In genomic region chr10:77842652-77843212, GRCh38 we compare ENCODE assay signal across 21 cellular contexts.
DNase-seq lines count a peak whose midpoint lies in the region; ATAC-seq, FAIRE-seq and TF ChIP-seq lines count a peak whose summit lies in the region.
"Had no signal": no experiment of that assay in that cellular context is flagged by ENCODE, and none has a peak within 500 bp of the region (broad histone marks: within the 10 kb centered on the region; RNA-seq: fewer than 3 reads in every experiment).

No MANE protein-coding gene starts in this region.

- H3K27me3 ChIP-seq in H1 (replicated peaks in 1 of 4; ENCODE audit: control insufficient read depth in 3 of 4, extremely low read depth in 1 of 4, insufficient read depth in 3 of 4, low read length in 3 of 4) = no peaks in the 10 kb centered on the region
- no peaks in the 10 kb centered on the region for H3K27me3 ChIP-seq in transverse colon
- no peaks in the 10 kb centered on the region for H3K27me3 ChIP-seq in tibial artery
- H3K27me3 ChIP-seq: SJSA1 had no signal

- H3K36me3 Mint-ChIP-seq in nephron progenitor cell (ENCODE audit: low read depth) = peaks cover 44% of the 10 kb centered on the region

- intact Hi-C loops in transverse colon (cut with DNase I; ENCODE audit: low total_unique reads) (no loop called here), tibial artery (cut with DNase I; ENCODE audit: low total_unique reads) (loop anchor here (5.0 to 10.0 kb wide), 2 partner anchors 82 to 135 kb away; partner anchors contain the start of gene DLG5)

- H2AFZ ChIP-seq in H1 (ENCODE audit: low read length) = no peak overlapping the region

- CTCF ChIA-PET in H1 (lab: Charles Lee; ENCODE audit: partially characterized antibody) = interaction anchor here (1.2 to 3.1 kb wide), 2 partner anchors 48 to 63 kb away, joined by 3 to 19 read pairs; no protein-coding TSS in a partner anchor

- H3K9me3 Mint-ChIP-seq in nephron progenitor cell = no peaks in the 10 kb centered on the region
- H3K9me3 Mint-ChIP-seq: CD4-positive, alpha-beta T cell had no signal

- no peaks in the 10 kb centered on the region; the same call in 1 of the 2 replicates for H3K79me1 ChIP-seq in H1 (ENCODE audit: low read depth, low read length)

- in situ Hi-C loops in transverse colon (cut with MboI; ENCODE audit: low pct_ligation_motif_present in 1 of 4, low pct_unique_long_range_greater_than_20kb in 1 of 4, low sequenced_read_pairs in 3 of 4) = loop anchor here in 2 of 4 donors (25.0 kb wide), 2 partner anchors 145 to 170 kb away; no protein-coding TSS in a partner anchor

- no peak overlapping the region for H2BK120ac ChIP-seq in H1 (replicated peaks; ENCODE audit: low read depth, low read length)

- no peak for ATAC-seq in GM19351 (IDR thresholded peaks at IDR 0.05; ENCODE audit: unreplicated experiment)
- no peak for ATAC-seq in GM18907 (IDR thresholded peaks at IDR 0.05; ENCODE audit: unreplicated experiment)
- ATAC-seq: PC-3 had no signal

- POLR2A ChIA-PET in H1 (lab: Charles Lee; ENCODE audit: partially characterized antibody) = no interaction called here

- TF ChIP-seq EP300 in H1 (IDR thresholded peaks at IDR 0.05; ENCODE audit: borderline replicate concordance in 1 of 2, low read depth in 2 of 2, low read length in 2 of 2) (no peak), transverse colon (IDR thresholded peaks at IDR 0.05; ENCODE audit: low read depth) (no peak)

- H4K8ac ChIP-seq in H1 (ENCODE audit: extremely low read depth, insufficient read depth, low read length) = no peak overlapping the region

- TF ChIP-seq CTCF in H1 (IDR thresholded peaks at IDR 0.05; ENCODE audit: control extremely low read depth in 1 of 3, insufficient read depth in 1 of 3, low read depth in 1 of 3, low read length in 3 of 3) (no peak), nephron progenitor cell (IDR thresholded peaks at IDR 0.05) (no peak), transverse colon (IDR thresholded peaks at IDR 0.05) (no peak), tibial artery (IDR thresholded peaks at IDR 0.05) (no peak)

- H2AK5ac ChIP-seq in H1 (ENCODE audit: low read depth, low read length) = no peak overlapping the region

- H3K18ac ChIP-seq in H1 (ENCODE audit: extremely low read depth, low read length) = no peak overlapping the region

- H2BK15ac ChIP-seq in H1 (ENCODE audit: low read length) = no peak overlapping the region

- peaks cover 71% of the 10 kb centered on the region for H3K4me1 Mint-ChIP-seq in nephron progenitor cell

- no peaks in the 10 kb centered on the region for H3K9me3 ChIP-seq in H1 (ENCODE audit: insufficient read depth in 2 of 2, low read depth in 1 of 2, low read length in 1 of 2)
- H3K9me3 ChIP-seq in transverse colon = no peaks in the 10 kb centered on the region
- H3K9me3 ChIP-seq in tibial artery = no peaks in the 10 kb centered on the region
- H3K9me3 ChIP-seq: SJSA1 had no signal

- H4K91ac ChIP-seq in H1 (replicated peaks; ENCODE audit: insufficient read length, low read length) = no peak overlapping the region

- no peak overlapping the region for H2BK20ac ChIP-seq in H1 (ENCODE audit: low read length)

- H3K4me3 Mint-ChIP-seq in nephron progenitor cell = no peak overlapping the region
- H3K4me3 Mint-ChIP-seq: B cell; CD4-positive, alpha-beta T cell had no signal

- H3K27me3 Mint-ChIP-seq in nephron progenitor cell (ENCODE audit: low read depth, poor library complexity) = no peaks in the 10 kb centered on the region
- H3K27me3 Mint-ChIP-seq: B cell; CD4-positive, alpha-beta T cell had no signal

- H4K5ac ChIP-seq in H1 (ENCODE audit: insufficient read length, low read depth, low read length) = no peak overlapping the region

- TF ChIP-seq RAD21 in H1 (IDR thresholded peaks at IDR 0.05 in 1 of 2, conservative IDR thresholded peaks at IDR 0.05 in 1 of 2; ENCODE audit: low read depth in 2 of 2, low read length in 2 of 2) = no peak

- H4K20me1 ChIP-seq in H1 (replicated peaks in 1 of 2; ENCODE audit: control insufficient read depth in 1 of 2, insufficient read depth in 2 of 2, low read length in 2 of 2) = no peaks in the 10 kb centered on the region

- WGBS in H1 (ENCODE audit: extremely low coverage in 1 of 2, insufficient coverage in 1 of 2, insufficient read length in 1 of 2, insufficient replicate concordance in 2 of 2, low coverage in 1 of 2, low lambda C conversion rate in 2 of 2, missing lambda C conversion rate in 1 of 2), 2 experiments = 93% methylated on average over 5 of the region's 5 CpGs; no CpG with 5 or more reads in 1 of the 2 experiments
- 80 to 91% methylated on average over 2 to 5 of the region's 5 CpGs for WGBS in transverse colon (ENCODE audit: low coverage in 1 of 2), 2 donors

- 0 out of 2 replicates have a peak overlapping the region, but pooled peaks have one; percentile 63 for H2BK5ac ChIP-seq in H1 (ENCODE audit: low read depth, low read length)

- no peak overlapping the region for H3K14ac ChIP-seq in H1 (ENCODE audit: insufficient read length)

- H3K79me2 ChIP-seq in H1 (ENCODE audit: control insufficient read depth in 1 of 2, insufficient read depth in 2 of 2, low read length in 2 of 2) = no peaks in the 10 kb centered on the region

- H3K27ac Mint-ChIP-seq in nephron progenitor cell = peak overlapping the region; percentile 20
- H3K27ac Mint-ChIP-seq: B cell; CD4-positive, alpha-beta T cell had no signal

- H3K23me2 ChIP-seq in H1 (ENCODE audit: low read depth, low read length) = no peaks in the 10 kb centered on the region

- no peak overlapping the region for H3K9ac ChIP-seq in H1 (replicated peaks in 1 of 4; ENCODE audit: extremely low read depth in 1 of 4, low read depth in 3 of 4, low read length in 3 of 4)

- H3K36me3 ChIP-seq in H1 (ENCODE audit: control insufficient read depth in 2 of 4, insufficient read depth in 4 of 4, low read length in 3 of 4) = peaks cover 3 to 17% (median 12%) of the 10 kb centered on the region in 4 experiments
- H3K36me3 ChIP-seq in transverse colon = peaks cover 0 to 20% (median 3%) of the 10 kb centered on the region in 4 donors
- peaks cover 27 to 80% (median 56%) of the 10 kb centered on the region in 3 donors for H3K36me3 ChIP-seq in tibial artery

- FAIRE-seq in H1 (lab: Jason Lieb, UNC) = no peak
- FAIRE-seq: GM19239 had no signal

- DNase-seq in SK-N-DZ (ENCODE audit: low spot score) (peak; percentile 81), H1 (ENCODE audit: low read depth in 1 of 2, low spot score in 2 of 2) (no peak), nephron progenitor cell (no peak), transverse colon (no peak), tibial artery (no peak)
- DNase-seq: Calu3; CD4-positive, alpha-beta T cell; DMS53; HCEC 1CT; KG1; NCI-H1048; NCI-H1436 treated with DMSO at 0.1 percent for 48 hours; NCI-H2029 treated with DMSO at 0.1 percent for 48 hours; NCI-H510A treated with DMSO at 0.1 percent for 48 hours; NCI-H82; PC-3 had no signal

- no peak overlapping the region for H2BK12ac ChIP-seq in H1 (ENCODE audit: low read depth, low read length)

- no peak overlapping the region for H3K4ac ChIP-seq in H1 (replicated peaks; ENCODE audit: insufficient read length, low read depth, low read length)

- TF ChIP-seq POLR2A in H1 (IDR thresholded peaks at IDR 0.05; ENCODE audit: control extremely low read depth in 1 of 2, low read depth in 2 of 2, low read length in 2 of 2) (no peak), transverse colon (IDR thresholded peaks at IDR 0.05) (no peak)

- H3K56ac ChIP-seq in H1 (replicated peaks; ENCODE audit: insufficient read length, low read depth, low read length) = no peak overlapping the region

- H3K4me3 ChIP-seq in H1 (ENCODE audit: extremely low read depth in 1 of 4, insufficient read depth in 2 of 4, low read depth in 3 of 4, low read length in 4 of 4) (no peak overlapping the region), transverse colon (no peak overlapping the region), tibial artery (no peak overlapping the region)
- H3K4me3 ChIP-seq: SJSA1 had no signal

- H3K23ac ChIP-seq in H1 (ENCODE audit: insufficient read length) = no peak overlapping the region

- H3K4me1 ChIP-seq in H1 (replicated peaks in 1 of 4; ENCODE audit: control insufficient read depth in 3 of 4, insufficient read depth in 4 of 4, low read length in 3 of 4) (peaks cover 0 to 14% (median 9%) of the 10 kb centered on the region in 4 experiments; a peak in 6 of 7 replicates), transverse colon (peaks cover 36 to 50% (median 37%) of the 10 kb centered on the region in 4 donors), tibial artery (peaks cover 0 to 24% (median 9%) of the 10 kb centered on the region in 4 donors)

- no peak overlapping the region for H3K4me2 ChIP-seq in H1 (ENCODE audit: insufficient read depth in 1 of 2, low read depth in 2 of 2, low read length in 2 of 2)

- H3K27ac ChIP-seq in H1 (ENCODE audit: low read depth, low read length) (no peak overlapping the region), transverse colon (peak overlapping the region in 3 of 4 donors; percentile 88 to 92 (median 90)), tibial artery (no peak overlapping the region)
- H3K27ac ChIP-seq: SJSA1 had no signal

TF ChIP-seq in H1, 55 proteins besides CTCF, POLR2A, EP300 and RAD21:
- TF ChIP-seq HDAC6 (IDR thresholded peaks at IDR 0.05; ENCODE audit: low read depth, low read length) (no peak), SIN3A (conservative IDR thresholded peaks at IDR 0.05 in 1 of 2, IDR thresholded peaks at IDR 0.05 in 1 of 2; ENCODE audit: low read depth in 1 of 2, low read length in 2 of 2) (no peak), EZH2 (IDR thresholded peaks at IDR 0.05; ENCODE audit: low read depth, low read length, severe bottlenecking) (no peak), PHF8 (conservative IDR thresholded peaks at IDR 0.05; ENCODE audit: low read depth, low read length) (no peak), CHD1 (IDR thresholded peaks at IDR 0.05; ENCODE audit: low read depth, low read length) (no peak), USF2 (IDR thresholded peaks at IDR 0.05; ENCODE audit: low read length) (no peak), MAX (IDR thresholded peaks at IDR 0.05) (no peak)

Comparison
In these comparisons a context has a peak if more than half of its experiments do, and no peak if none do; other contexts are left out.
1. H3K27ac ChIP-seq: peak in transverse colon (3 of 4); none in H1 (single experiment) and tibial artery (0 of 2).